Comparison of ENCODE assay signal across 22 cellular contexts in genomic region chr1:2783435-2784397, GRCh38. TPM values are rescaled to one million over a fixed set of nuclear protein-coding genes. Genes with fewer than 3 reads are reported as not detected.
DNase-seq lines count a peak whose midpoint lies in the region; ATAC-seq and TF ChIP-seq lines count a peak whose summit lies in the region.
"Had no signal": no experiment of that assay in that cellular context is flagged by ENCODE, and none has a peak within 500 bp of the region (broad histone marks: within the 10 kb centered on the region; RNA-seq: fewer than 3 reads in every experiment).

No MANE protein-coding gene starts in this region.

- intact Hi-C loops in right cardiac atrium (cut with DNase I): no loop called here

- H3K9me3 Mint-ChIP-seq in natural killer cell treated with Interleukin-12 subunit alpha and Interleukin-12 subunit beta and Interleukin-15 and Interleukin-18, amount 100 ng/mL, for 72 hours: peaks cover 13% of the 10 kb centered on the region

- ATAC-seq in right cardiac atrium: peak in 1 of 2 donors; percentile 10
- peak; percentile 16 to 24 for ATAC-seq in natural killer cell treated with Interleukin-12 subunit alpha and Interleukin-12 subunit beta and Interleukin-15 and Interleukin-18, amount 100 ng/mL, for 72 hours
- ATAC-seq: activated CD8-positive, alpha-beta T cell treated with anti-CD3 and anti-CD28 coated beads, Interleukin-2, amount 10 ng/mL, durations not matched to agents 7 days and 5 days; gastrocnemius medialis; naive thymus-derived CD4-positive, alpha-beta T cell; stimulated activated effector memory CD8-positive, alpha-beta T cell treated with anti-CD3 and anti-CD28 coated beads, Interleukin-12 subunit alpha, Interleukin-12 subunit beta, amount 100 ng/mL, for 72 hours had no signal

- peaks cover 31% of the 10 kb centered on the region for H3K36me3 Mint-ChIP-seq in natural killer cell treated with Interleukin-12 subunit alpha and Interleukin-12 subunit beta and Interleukin-15 and Interleukin-18, amount 100 ng/mL, for 72 hours
- H3K36me3 Mint-ChIP-seq: stimulated activated effector memory CD8-positive, alpha-beta T cell treated with anti-CD3 and anti-CD28 coated beads, Interleukin-12 subunit alpha, Interleukin-12 subunit beta, amount 100 ng/mL, for 72 hours had no signal

- H3K27me3 ChIP-seq in right cardiac atrium (ENCODE audit: control insufficient read depth, insufficient read depth) (no peaks in the 10 kb centered on the region), right atrium auricular region (peaks cover 0 to 3% of the 10 kb centered on the region in 2 donors)
- H3K27me3 ChIP-seq: ascending aorta, cardiac muscle cell, ovary had no signal

- H3K4me3 Mint-ChIP-seq in natural killer cell treated with Interleukin-12 subunit alpha and Interleukin-12 subunit beta and Interleukin-15 and Interleukin-18, amount 100 ng/mL, for 72 hours: no peak overlapping the region
- H3K4me3 Mint-ChIP-seq: activated CD8-positive, alpha-beta T cell treated with anti-CD3 and anti-CD28 coated beads, Interleukin-2, amount 10 ng/mL, durations not matched to agents 7 days and 5 days; activated naive CD8-positive, alpha-beta T cell; mesothelial cell of epicardium; naive thymus-derived CD4-positive, alpha-beta T cell; stimulated activated effector memory CD8-positive, alpha-beta T cell treated with anti-CD3 and anti-CD28 coated beads, Interleukin-12 subunit alpha, Interleukin-12 subunit beta, amount 100 ng/mL, for 72 hours had no signal

- H3K27ac Mint-ChIP-seq in natural killer cell treated with Interleukin-12 subunit alpha and Interleukin-12 subunit beta and Interleukin-15 and Interleukin-18, amount 100 ng/mL, for 72 hours: no peak overlapping the region
- H3K27ac Mint-ChIP-seq: activated CD8-positive, alpha-beta T cell treated with anti-CD3 and anti-CD28 coated beads, Interleukin-2, amount 10 ng/mL, durations not matched to agents 7 days and 5 days; activated naive CD8-positive, alpha-beta T cell; mesothelial cell of epicardium; naive thymus-derived CD4-positive, alpha-beta T cell; stimulated activated effector memory CD8-positive, alpha-beta T cell treated with anti-CD3 and anti-CD28 coated beads, Interleukin-12 subunit alpha, Interleukin-12 subunit beta, amount 100 ng/mL, for 72 hours had no signal

- H3K9me3 ChIP-seq in right cardiac atrium (ENCODE audit: control insufficient read depth, low read length) (no peaks in the 10 kb centered on the region), right atrium auricular region (peaks cover 0 to 28% of the 10 kb centered on the region in 2 donors)
- H3K9me3 ChIP-seq: ovary had no signal

- H3K4me1 ChIP-seq in right cardiac atrium (ENCODE audit: control insufficient read depth, insufficient read depth, low read length) (no peaks in the 10 kb centered on the region), right atrium auricular region (no peaks in the 10 kb centered on the region)
- H3K4me1 ChIP-seq: ascending aorta, gastrocnemius medialis had no signal

- H3K27me3 Mint-ChIP-seq in natural killer cell treated with Interleukin-12 subunit alpha and Interleukin-12 subunit beta and Interleukin-15 and Interleukin-18, amount 100 ng/mL, for 72 hours: peaks cover 21 to 31% of the 10 kb centered on the region in 2 donors

- H3K36me3 ChIP-seq in right atrium auricular region: no peaks in the 10 kb centered on the region
- H3K36me3 ChIP-seq: ascending aorta, cardiac muscle cell, gastrocnemius medialis, ovary had no signal

- H3K4me1 Mint-ChIP-seq in natural killer cell treated with Interleukin-12 subunit alpha and Interleukin-12 subunit beta and Interleukin-15 and Interleukin-18, amount 100 ng/mL, for 72 hours (ENCODE audit: low read depth in 2 of 2): peaks cover 4 to 6% of the 10 kb centered on the region in 2 donors
- H3K4me1 Mint-ChIP-seq: mesothelial cell of epicardium; stimulated activated effector memory CD8-positive, alpha-beta T cell treated with anti-CD3 and anti-CD28 coated beads, Interleukin-12 subunit alpha, Interleukin-12 subunit beta, amount 100 ng/mL, for 72 hours had no signal

- H3K4me3 ChIP-seq in right cardiac atrium (ENCODE audit: low read length) (no peak overlapping the region), right atrium auricular region (no peak overlapping the region), coronary artery (no peak overlapping the region)
- H3K4me3 ChIP-seq: ascending aorta, cardiac muscle cell, gastrocnemius medialis, ovary had no signal

- DNase-seq in right cardiac atrium (peak; percentile 2 to 42 (median 16)), right atrium auricular region (ENCODE audit: low spot score) (no peak), coronary artery (ENCODE audit: low spot score) (peak; percentile 46), NOMO-1 (lab: John Stamatoyannopoulos, UW; ENCODE audit: unreplicated experiment in 2 of 2) (no peak), pons (ENCODE audit: low spot score) (no peak)
- peak; percentile 53 for DNase-seq in natural killer cell treated with Interleukin-12 subunit alpha and Interleukin-12 subunit beta and Interleukin-15 and Interleukin-18, amount 100 ng/mL, for 72 hours (ENCODE audit: low spot score)
- DNase-seq in stimulated activated naive CD4-positive, alpha-beta T cell (lab: John Stamatoyannopoulos, UW): no peak
- DNase-seq: activated CD8-positive, alpha-beta T cell treated with anti-CD3 and anti-CD28 coated beads, Interleukin-2, amount 10 ng/mL, durations not matched to agents 7 days and 5 days; DND-41; gastrocnemius medialis; NCI-H1105 treated with DMSO at 0.1 percent for 48 hours; NCI-H2029 treated with DMSO at 0.1 percent for 48 hours; NCI-H526 treated with DMSO at 0.1 percent for 48 hours; ovary; stimulated activated CD4-positive, alpha-beta T cell treated with anti-CD3 and anti-CD28 coated beads, Interleukin-4, amount 100 ng/mL, for 24 hours had no signal

- H3K27ac ChIP-seq in right cardiac atrium (ENCODE audit: low read length): no peak overlapping the region
- no peak overlapping the region for H3K27ac ChIP-seq in right atrium auricular region
- H3K27ac ChIP-seq in coronary artery: no peak overlapping the region
- H3K27ac ChIP-seq: ascending aorta, C4-2B, cardiac muscle cell, gastrocnemius medialis, ovary had no signal

- no peak for TF ChIP-seq CTCF in right atrium auricular region (IDR thresholded peaks at IDR 0.05)
- TF ChIP-seq CTCF in coronary artery (IDR thresholded peaks at IDR 0.05): no peak

- 81% methylated on average over 30 of the region's 30 CpGs for WGBS in right cardiac atrium

RNA-seq across cellular contexts. Expression of gene TTC34, which starts 17.8 kb away (rescaled TPM):
- total RNA-seq in right cardiac atrium (1 to 10 TPM in 2 of 4 donors, under 1 TPM in 2; 0.53 to 1.5 (median 0.94) TPM), right atrium auricular region (under 1 TPM; 0.08 to 0.11 TPM)
- 0.27 TPM for polyA plus RNA-seq in right cardiac atrium
- under 1 TPM; 0.40 to 0.56 TPM for total RNA-seq in natural killer cell treated with Interleukin-12 subunit alpha and Interleukin-12 subunit beta and Interleukin-15 and Interleukin-18, amount 100 ng/mL, for 72 hours
- total RNA-seq: cardiac muscle cell, gastrocnemius medialis had no signal
- polyA plus RNA-seq: cardiac muscle cell had no signal

Comparison
In these comparisons a context has a peak if more than half of its experiments do, and no peak if none do; other contexts are left out.
1. DNase-seq: peak in right cardiac atrium (3 of 3), coronary artery (single experiment) and natural killer cell treated with Interleukin-12 subunit alpha and Interleukin-12 subunit beta and Interleukin-15 and Interleukin-18, amount 100 ng/mL, for 72 hours (single experiment); none in right atrium auricular region (single experiment), NOMO-1 (0 of 2), pons (single experiment) and stimulated activated naive CD4-positive, alpha-beta T cell (0 of 6).